15 cellular contexts compared by ENCODE assay signal in genomic region chr20:51914758-51915157, GRCh38.
"Had no signal": no experiment of that assay in that cellular context is flagged by ENCODE, and none has a peak within 500 bp of the region (broad histone marks: within the 10 kb centered on the region; RNA-seq: fewer than 3 reads in every experiment).

No MANE protein-coding gene starts in this region.

- H3K9me3 ChIP-seq: psoas muscle, right lobe of liver, upper lobe of right lung had no signal

- ATAC-seq: activated T-cell treated with anti-CD3 and anti-CD28 coated beads, Interleukin-2, amount 50 U/mL, for 72 hours; naive thymus-derived CD4-positive, alpha-beta T cell; psoas muscle; right lobe of liver; upper lobe of right lung had no signal

- H3K27me3 ChIP-seq: right lobe of liver had no signal

- H3K4me1 ChIP-seq: psoas muscle, right lobe of liver had no signal

- H3K4me3 ChIP-seq: psoas muscle, right lobe of liver, upper lobe of right lung had no signal

- DNase-seq: activated CD4-positive, alpha-beta memory T cell treated with anti-CD3 and anti-CD28 coated beads for 36 hours; activated gamma-delta T cell treated with Interleukin-2 at 50 U/mL for 16 hours; activated naive CD8-positive, alpha-beta T cell treated with anti-CD3 and anti-CD28 coated beads for 36 hours; activated T-cell treated with anti-CD3 and anti-CD28 coated beads, Interleukin-2, amount 50 U/mL, for 72 hours; aorta; effector CD4-positive, alpha-beta T cell; kidney glomerular epithelial cell; naive thymus-derived CD4-positive, alpha-beta T cell; occipital lobe; psoas muscle; right lobe of liver; stimulated activated CD4-positive, alpha-beta T cell treated with anti-CD3 and anti-CD28 coated beads, Interleukin-2, amount 100 ng/mL, for 24 hours; stimulated activated naive CD4-positive, alpha-beta T cell; SW 1271; upper lobe of right lung had no signal

- H3K36me3 ChIP-seq: right lobe of liver, upper lobe of right lung had no signal
